In genomic region chr17:39450051-39450450, GRCh38 we compare ENCODE assay signal across 9 cellular contexts. TPM values are rescaled to one million over a fixed set of nuclear protein-coding genes. Genes with fewer than 3 reads are reported as not detected.
DNase-seq lines count a peak whose midpoint lies in the region; ATAC-seq lines count a peak whose summit lies in the region.
"Had no signal": no experiment of that assay in that cellular context is flagged by ENCODE, and none has a peak within 500 bp of the region (broad histone marks: within the 10 kb centered on the region; RNA-seq: fewer than 3 reads in every experiment).

No MANE protein-coding gene starts in this region.

- POLR2A ChIA-PET in CD4-positive, alpha-beta memory T cell (lab: Charles Lee; ENCODE audit: partially characterized antibody), result interaction anchor here (1.2 to 3.8 kb wide), 3 partner anchors 12 to 31 kb away, joined by 3 to 167 read pairs (median 5); partner anchors contain the start of gene CDK12

- intact Hi-C loops in CD4-positive, alpha-beta memory T cell (cut with micrococcal nuclease), result no loop called here

- H3K4me3 ChIP-seq in CD4-positive, alpha-beta memory T cell (ENCODE audit: low read length in 2 of 2), result peak overlapping the region in 1 of 2 donors; percentile 94
- H3K4me3 ChIP-seq in duodenal mucosa (ENCODE audit: low read depth in 1 of 2, low read length in 2 of 2), result peak overlapping the region; percentile 94 to 100
- peak overlapping the region in 1 of 2 donors; percentile 81 for H3K4me3 ChIP-seq in neuronal stem cell (ENCODE audit: low read length in 2 of 2)

- no peak overlapping the region for H2AFZ ChIP-seq in neuronal stem cell (ENCODE audit: low read length)

- no peak overlapping the region for H2AK5ac ChIP-seq in neuronal stem cell (ENCODE audit: low read depth, low read length)

- H3K14ac ChIP-seq in neuronal stem cell (ENCODE audit: low read length), result no peak overlapping the region

- ATAC-seq in HG02885 (IDR thresholded peaks at IDR 0.05; ENCODE audit: poor library complexity, unreplicated experiment) (no peak), HG02870 (IDR thresholded peaks at IDR 0.05; ENCODE audit: unreplicated experiment) (no peak)

- H3K4me3 Mint-ChIP-seq in CD4-positive, alpha-beta memory T cell, result peak overlapping the region; percentile 11 to 97 (median 94)

- no peaks in the 10 kb centered on the region for H3K27me3 ChIP-seq in CD4-positive, alpha-beta memory T cell (ENCODE audit: insufficient read depth, low read length)
- H3K27me3 ChIP-seq in duodenal mucosa (ENCODE audit: control insufficient read depth in 1 of 2, insufficient read depth in 2 of 2, low read length in 2 of 2) (no peaks in the 10 kb centered on the region), neuronal stem cell (ENCODE audit: control insufficient read depth in 3 of 3, insufficient read depth in 3 of 3, low read depth in 1 of 3, low read length in 3 of 3) (no peaks in the 10 kb centered on the region)

- H2BK12ac ChIP-seq in neuronal stem cell (ENCODE audit: low read length), result no peak overlapping the region

- CTCF ChIA-PET in CD4-positive, alpha-beta memory T cell (lab: Charles Lee; ENCODE audit: partially characterized antibody), result no interaction called here

- H2BK15ac ChIP-seq in neuronal stem cell (ENCODE audit: low read length), result no peak overlapping the region

- H3K27ac Mint-ChIP-seq in CD4-positive, alpha-beta memory T cell, result peak overlapping the region in 6 of 7 donors; percentile 64 to 99 (median 98)

- no peak overlapping the region for H3K4ac ChIP-seq in neuronal stem cell (ENCODE audit: low read length)

- no peaks in the 10 kb centered on the region for H3K9me3 Mint-ChIP-seq in CD4-positive, alpha-beta memory T cell

- no CpG with 5 or more reads among the region's 13 CpGs for WGBS in neuronal stem cell (ENCODE audit: extremely low coverage in 2 of 2, insufficient read length in 2 of 2, insufficient replicate concordance in 1 of 2), 2 donors

- H3K18ac ChIP-seq in neuronal stem cell (ENCODE audit: low read length), result no peak overlapping the region

- H3K27ac ChIP-seq in CD4-positive, alpha-beta memory T cell (ENCODE audit: low read depth, low read length), result peak overlapping the region; percentile 83
- H3K27ac ChIP-seq in duodenal mucosa (ENCODE audit: low read depth, low read length), result no peak overlapping the region
- H3K27ac ChIP-seq in neuronal stem cell (replicated peaks; ENCODE audit: low read length), result no peak overlapping the region

- peaks cover 5 to 26% of the 10 kb centered on the region in 2 donors for H3K36me3 Mint-ChIP-seq in CD4-positive, alpha-beta memory T cell

- no peaks in the 10 kb centered on the region for H3K27me3 Mint-ChIP-seq in CD4-positive, alpha-beta memory T cell

- no peak overlapping the region for H3K23ac ChIP-seq in neuronal stem cell (ENCODE audit: low read depth, low read length, poor library complexity)

- no peak overlapping the region for H4K91ac ChIP-seq in neuronal stem cell (ENCODE audit: low read depth, low read length, poor library complexity)

- H3K9ac ChIP-seq in duodenal mucosa (ENCODE audit: low read depth in 1 of 2, low read length in 2 of 2), result peak overlapping the region in 1 of 2 donors; percentile 100
- no peak overlapping the region for H3K9ac ChIP-seq in neuronal stem cell (ENCODE audit: low read depth, low read length, poor library complexity)

- H2BK120ac ChIP-seq in neuronal stem cell (ENCODE audit: low read depth, low read length), result no peak overlapping the region

- H4K8ac ChIP-seq in neuronal stem cell (ENCODE audit: low read depth, low read length), result no peak overlapping the region

- H3K36me3 ChIP-seq in CD4-positive, alpha-beta memory T cell (ENCODE audit: insufficient read depth, low read length), result peaks cover under 1% of the 10 kb centered on the region
- H3K36me3 ChIP-seq in duodenal mucosa (ENCODE audit: control insufficient read depth in 1 of 2, insufficient read depth in 2 of 2, low read length in 2 of 2) (peaks cover 0 to 13% of the 10 kb centered on the region in 2 donors), neuronal stem cell (replicated peaks in 1 of 2; ENCODE audit: control insufficient read depth in 2 of 2, insufficient read depth in 2 of 2, low read length in 2 of 2) (peaks cover 4 to 36% of the 10 kb centered on the region in 2 donors)

- no peak for DNase-seq in CD4-positive, alpha-beta memory T cell
- peak; percentile 10 for DNase-seq in M059J (ENCODE audit: low read depth)
- DNase-seq in neuronal stem cell (ENCODE audit: low spot score), result no peak
- no peak for DNase-seq in DMS53 (lab: John Stamatoyannopoulos, UW)
- DNase-seq in iPS-NIHi7 (ENCODE audit: extremely low spot score), result no peak
- DNase-seq: stimulated activated CD8-positive, alpha-beta memory T cell treated with anti-CD3 and anti-CD28 coated beads, Interleukin-4, amount 100 ng/mL, for 48 hours had no signal

- no peak overlapping the region for H2BK5ac ChIP-seq in neuronal stem cell (ENCODE audit: low read length)

- H3K4me2 ChIP-seq in neuronal stem cell (ENCODE audit: insufficient read depth, low read length, poor library complexity, severe bottlenecking), result peak overlapping the region; percentile 71

- peaks cover 7% of the 10 kb centered on the region for H3K79me1 ChIP-seq in neuronal stem cell (ENCODE audit: low read depth, low read length)

- H3K4me1 Mint-ChIP-seq in CD4-positive, alpha-beta memory T cell, result peaks cover 12 to 32% (median 22%) of the 10 kb centered on the region in 4 donors

- no peaks in the 10 kb centered on the region for H3K9me3 ChIP-seq in CD4-positive, alpha-beta memory T cell (ENCODE audit: control insufficient read depth in 1 of 2, low read length in 2 of 2)
- H3K9me3 ChIP-seq in duodenal mucosa (ENCODE audit: control insufficient read depth in 1 of 2, low read length in 2 of 2) (no peaks in the 10 kb centered on the region), neuronal stem cell (replicated peaks in 1 of 2; ENCODE audit: control insufficient read depth in 2 of 2, insufficient read depth in 1 of 2, low read depth in 1 of 2, low read length in 2 of 2) (no peaks in the 10 kb centered on the region)

- peaks cover 29% of the 10 kb centered on the region for H3K4me1 ChIP-seq in CD4-positive, alpha-beta memory T cell (ENCODE audit: insufficient read depth, low read length)
- H3K4me1 ChIP-seq in duodenal mucosa (ENCODE audit: control insufficient read depth in 1 of 2, insufficient read depth in 2 of 2, low read length in 2 of 2), result peaks cover 4 to 6% of the 10 kb centered on the region in 2 donors
- H3K4me1 ChIP-seq in neuronal stem cell (ENCODE audit: control insufficient read depth in 2 of 2, insufficient read depth in 1 of 2, low read depth in 1 of 2, low read length in 2 of 2), result peaks cover 0 to 4% of the 10 kb centered on the region in 2 donors

RNA-seq across cellular contexts. Expression of gene MED1, which starts 1.0 kb away (rescaled TPM):
- total RNA-seq in CD4-positive, alpha-beta memory T cell, result 10 to 100 TPM; 59.1 to 62.3 TPM
- 10 to 100 TPM in 1 of 2 donors, 1 to 10 TPM in 1; 6.4 to 23.4 TPM for polyA plus RNA-seq in CD4-positive, alpha-beta memory T cell
- total RNA-seq in M059J (2014; rRNA removed; shearing (Covaris generic)), result 15.3 and 18.7 TPM in 2 replicates
- polyA plus RNA-seq in neuronal stem cell (2013, experiment 1 of 2), result 24.1 TPM
- polyA plus RNA-seq in neuronal stem cell (2013, experiment 2 of 2), result 24.8 TPM

RNA-seq across cellular contexts. Expression of gene CDK12, which starts 11.2 kb away (rescaled TPM):
- 100 to 1,000 TPM; 107 to 114 TPM for total RNA-seq in CD4-positive, alpha-beta memory T cell
- 1 to 10 TPM in 1 of 2 donors, under 1 TPM in 1; 0.87 to 6.4 TPM for polyA plus RNA-seq in CD4-positive, alpha-beta memory T cell
- total RNA-seq in M059J (2014; rRNA removed; shearing (Covaris generic)), result 21.5 and 30.7 TPM in 2 replicates
- 18.6 TPM for polyA plus RNA-seq in neuronal stem cell (2013, experiment 1 of 2)
- polyA plus RNA-seq in neuronal stem cell (2013, experiment 2 of 2), result 18.8 TPM

RNA-seq across cellular contexts. Expression of gene FBXL20, which starts 48.6 kb away (rescaled TPM):
- 10 to 100 TPM; 35.3 to 38.5 TPM for total RNA-seq in CD4-positive, alpha-beta memory T cell
- polyA plus RNA-seq in CD4-positive, alpha-beta memory T cell, result 1 to 10 TPM; 1.5 to 4.1 TPM
- total RNA-seq in M059J (2014; rRNA removed; shearing (Covaris generic)), result 6.5 and 9.9 TPM in 2 replicates
- polyA plus RNA-seq in neuronal stem cell (2013, experiment 1 of 2), result 13.7 TPM
- 13.8 TPM for polyA plus RNA-seq in neuronal stem cell (2013, experiment 2 of 2)
